ENCODE assay signal across 10 cellular contexts in genomic region chr12:9866786-9867379, GRCh38. TPM values are rescaled to one million over a fixed set of nuclear protein-coding genes. Genes with fewer than 3 reads are reported as not detected.
DNase-seq lines count a peak whose midpoint lies in the region; TF ChIP-seq lines count a peak whose summit lies in the region.
"Had no signal": no experiment of that assay in that cellular context is flagged by ENCODE, and none has a peak within 500 bp of the region (broad histone marks: within the 10 kb centered on the region; RNA-seq: fewer than 3 reads in every experiment).

No MANE protein-coding gene starts in this region.

- no peaks in the 10 kb centered on the region for H3K36me3 ChIP-seq in KMS-11 (ENCODE audit: insufficient read depth)
- no peaks in the 10 kb centered on the region for H3K36me3 ChIP-seq in colonic mucosa
- no peaks in the 10 kb centered on the region for H3K36me3 ChIP-seq in ovary

- H3K9ac ChIP-seq in KMS-11 (peak overlapping the region; percentile 56), colonic mucosa (ENCODE audit: low read depth in 2 of 2, low read length in 2 of 2) (peak overlapping the region; percentile 41 to 64)

- TF ChIP-seq CTCF in CD14-positive monocyte (IDR thresholded peaks at IDR 0.05), result no peak
- TF ChIP-seq CTCF in KMS-11 (conservative IDR thresholded peaks at IDR 0.05; ENCODE audit: low read depth, low read length), result no peak
- TF ChIP-seq CTCF in colonic mucosa (IDR thresholded peaks at IDR 0.05), result no peak
- no peak for TF ChIP-seq CTCF in ovary (IDR thresholded peaks at IDR 0.05)
- TF ChIP-seq CTCF in progenitor cell of endocrine pancreas (IDR thresholded peaks at IDR 0.05; ENCODE audit: unreplicated experiment), result no peak

- no peaks in the 10 kb centered on the region for H3K27me3 Mint-ChIP-seq in CD14-positive monocyte (ENCODE audit: low read depth in 3 of 3)
- peaks cover 6% of the 10 kb centered on the region for H3K27me3 Mint-ChIP-seq in progenitor cell of endocrine pancreas

- 21 to 33% (median 24%) methylated on average over 5 of the region's 5 CpGs for WGBS in ovary, 3 donors

- no peaks in the 10 kb centered on the region for H3K79me2 ChIP-seq in KMS-11 (ENCODE audit: insufficient read depth, low read depth)

- no peaks in the 10 kb centered on the region for H4K20me1 ChIP-seq in KMS-11 (ENCODE audit: insufficient read depth)

- peak overlapping the region; percentile 81 to 85 for H3K4me3 Mint-ChIP-seq in CD14-positive monocyte
- no peak overlapping the region for H3K4me3 Mint-ChIP-seq in progenitor cell of endocrine pancreas (ENCODE audit: low read depth)

- DNase-seq in CD14-positive monocyte (ENCODE audit: low spot score) (no peak), colonic mucosa (no peak), ovary (no peak), progenitor cell of endocrine pancreas (ENCODE audit: low spot score, unreplicated experiment) (no peak), amniotic stem cell (lab: John Stamatoyannopoulos, UW) (no peak), anterior cingulate cortex (lab: John Stamatoyannopoulos, UW) (no peak), T1000 (lab: John Stamatoyannopoulos, UW) (no peak)
- DNase-seq: NCI-H748 treated with DMSO at 0.1 percent for 48 hours, occipital lobe had no signal

- peak overlapping the region; percentile 55; the same call in 1 of the 2 replicates for H3K4me2 ChIP-seq in KMS-11

- peak overlapping the region; percentile 74 for H3K27ac ChIP-seq in KMS-11
- peak overlapping the region; percentile 50 for H3K27ac ChIP-seq in colonic mucosa
- peak overlapping the region; percentile 13 to 92 for H3K27ac ChIP-seq in ovary

- peak overlapping the region; percentile 37 to 91 (median 64) for H3K27ac Mint-ChIP-seq in CD14-positive monocyte
- H3K27ac Mint-ChIP-seq in progenitor cell of endocrine pancreas, result no peak overlapping the region

- intact Hi-C loops in CD14-positive monocyte (cut with micrococcal nuclease), result loop anchor here in 1 of 2 donors (10.0 kb wide), 2 partner anchors 78 to 348 kb away; partner anchors contain the start of gene GABARAPL1
- intact Hi-C loops in colonic mucosa (cut with DNase I), result no loop called here
- intact Hi-C loops in ovary (cut with DNase I), result loop anchor here in 1 of 4 donors (10.0 kb wide), 1 partner anchor 498 kb away; no protein-coding TSS in a partner anchor

- H3K27me3 ChIP-seq in KMS-11 (ENCODE audit: insufficient read depth, low read depth) (no peaks in the 10 kb centered on the region), colonic mucosa (no peaks in the 10 kb centered on the region), ovary (no peaks in the 10 kb centered on the region)

- H3K9me3 Mint-ChIP-seq in CD14-positive monocyte (peaks cover 15 to 23% (median 16%) of the 10 kb centered on the region in 7 donors), progenitor cell of endocrine pancreas (ENCODE audit: low read depth) (peaks cover 8% of the 10 kb centered on the region)

- H3K36me3 Mint-ChIP-seq in CD14-positive monocyte, result peaks cover 26 to 28% of the 10 kb centered on the region in 2 donors
- H3K36me3 Mint-ChIP-seq in progenitor cell of endocrine pancreas (ENCODE audit: insufficient read depth), result no peaks in the 10 kb centered on the region

- TF ChIP-seq EP300 in ovary (IDR thresholded peaks at IDR 0.05), result no peak

- peaks cover 40% of the 10 kb centered on the region for H3K4me1 Mint-ChIP-seq in CD14-positive monocyte
- peaks cover 6% of the 10 kb centered on the region for H3K4me1 Mint-ChIP-seq in progenitor cell of endocrine pancreas (ENCODE audit: low read depth)

- H2AFZ ChIP-seq in KMS-11 (ENCODE audit: low read depth), result peak overlapping the region; percentile 5; the same call in 1 of the 2 replicates

- H3K4me3 ChIP-seq in KMS-11 (IDR thresholded peaks at IDR 0.05; ENCODE audit: insufficient read depth, low read depth, low read length) (no peak overlapping the region), colonic mucosa (peak overlapping the region; percentile 23), ovary (peak overlapping the region; percentile 43)

- H3K9me3 ChIP-seq in colonic mucosa (no peaks in the 10 kb centered on the region), ovary (no peaks in the 10 kb centered on the region)

- H3K4me1 ChIP-seq in KMS-11 (ENCODE audit: low read depth, poor library complexity, severe bottlenecking) (peaks cover 35% of the 10 kb centered on the region), colonic mucosa (no peaks in the 10 kb centered on the region), ovary (ENCODE audit: insufficient read depth) (peaks cover 2% of the 10 kb centered on the region)

- no peak for TF ChIP-seq POLR2A in ovary (IDR thresholded peaks at IDR 0.05)

RNA-seq across cellular contexts. Expression of gene CLEC2B, which starts 2.3 kb away (rescaled TPM):
- polyA plus RNA-seq in CD14-positive monocyte, result 10 to 100 TPM; 52.1 to 59.4 TPM
- 1 to 10 TPM; 1.7 to 6.7 TPM for total RNA-seq in colonic mucosa
- 10 to 100 TPM; 16.4 to 60.4 (median 26.0) TPM for total RNA-seq in ovary
- polyA plus RNA-seq in ovary, result 10 to 100 TPM; 27.1 to 31.6 TPM
- total RNA-seq in progenitor cell of endocrine pancreas, result not detected in 2 replicates

RNA-seq across cellular contexts. Expression of gene KLRF2, which starts 14.4 kb away (rescaled TPM):
- not detected for polyA plus RNA-seq in CD14-positive monocyte
- total RNA-seq in colonic mucosa, result not detected
- not detected for total RNA-seq in ovary
- polyA plus RNA-seq in ovary, result not detected
- not detected in 2 replicates for total RNA-seq in progenitor cell of endocrine pancreas
- total RNA-seq: occipital lobe had no signal

RNA-seq across cellular contexts. Expression of gene KLRF1, which starts 39.6 kb away (rescaled TPM):
- polyA plus RNA-seq in CD14-positive monocyte, result 1 to 10 TPM; 1.0 to 2.2 TPM
- under 1 TPM; 0.40 to 0.61 TPM for total RNA-seq in colonic mucosa
- total RNA-seq in ovary, result under 1 TPM in 2 of 7 donors, not detected in 5; 0.28 to 0.50 TPM
- 1 to 10 TPM in 1 of 2 donors, under 1 TPM in 1; 0.17 to 1.1 TPM for polyA plus RNA-seq in ovary
- not detected in 2 replicates for total RNA-seq in progenitor cell of endocrine pancreas
